ENCODE assay signal across 15 cellular contexts in the genomic region with DNA sequence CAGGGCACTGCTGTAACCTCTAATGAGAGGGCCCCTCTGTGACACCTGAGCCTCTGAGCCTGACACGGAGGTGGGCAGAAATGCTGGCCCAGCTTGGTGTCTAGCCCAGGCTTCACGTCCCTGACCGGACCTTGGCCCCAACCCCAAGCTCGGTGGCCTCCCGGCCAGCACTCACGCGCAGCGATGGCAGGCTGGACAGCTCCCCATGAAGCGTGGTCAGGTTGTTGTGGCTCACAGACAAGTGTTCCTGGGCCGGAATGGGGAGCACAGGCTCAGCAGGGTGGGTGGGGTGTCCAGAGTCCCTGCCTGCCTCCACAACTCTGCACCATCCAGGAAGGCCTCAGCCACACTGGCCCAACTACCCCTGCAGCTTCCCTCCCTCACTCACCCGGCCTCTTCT. TPM values are rescaled to one million over a fixed set of nuclear protein-coding genes. Genes with fewer than 3 reads are reported as not detected.
A peak's percentile ranks its signal among the peaks of the same experiment; 100 is the strongest.
DNase-seq lines count a peak whose midpoint lies in the region; ATAC-seq and TF ChIP-seq lines count a peak whose summit lies in the region.
"Had no signal": no experiment of that assay in that cellular context is flagged by ENCODE, and none has a peak within 500 bp of the region (broad histone marks: within the 10 kb centered on the region; RNA-seq: fewer than 3 reads in every experiment).

No MANE protein-coding gene starts in this region.

- WGBS in SK-N-SH (ENCODE audit: low lambda C conversion rate): 91% methylated on average over 2 of the region's 11 CpGs

- CTCF ChIA-PET in SK-N-SH (lab: Yijun Ruan, JAX) (interaction anchor here (0.8 to 1.4 kb wide), 2 partner anchors 9 to 27 kb away, joined by 3 read pairs; no protein-coding TSS in a partner anchor), RWPE1 (lab: Yijun Ruan, JAX) (interaction anchor here (0.8 kb wide), 1 partner anchor 36 kb away, joined by 3 read pairs; no protein-coding TSS in a partner anchor), HEK293T (lab: Yijun Ruan, JAX) (no interaction called here)

- no peak overlapping the region for H3K9ac ChIP-seq in SK-N-SH

- H3K79me2 ChIP-seq in SK-N-SH (ENCODE audit: insufficient read depth): peaks cover 44% of the 10 kb centered on the region

- no peak overlapping the region for H3K27ac ChIP-seq in SK-N-SH (ENCODE audit: low read depth in 2 of 2, low read length in 1 of 2)
- peak overlapping the region; percentile 98 for H3K27ac ChIP-seq in RWPE1
- peak overlapping the region; percentile 98 to 100 (median 99) for H3K27ac ChIP-seq in gastrocnemius medialis

- POLR2A ChIA-PET in SK-N-SH (lab: Yijun Ruan, JAX) (no interaction called here), RWPE1 (lab: Yijun Ruan, JAX; ENCODE audit: low non-redundant PET) (no interaction called here), HEK293T (lab: Yijun Ruan, JAX) (interaction anchor here (0.7 to 1.2 kb wide), 2 partner anchors 25 to 32 kb away, joined by 3 read pairs; no protein-coding TSS in a partner anchor)

- H3K4me3 ChIP-seq in SK-N-SH (ENCODE audit: low read depth in 2 of 2, low read length in 1 of 2): no peak overlapping the region
- peak overlapping the region; percentile 96 for H3K4me3 ChIP-seq in epithelial cell of proximal tubule (ENCODE audit: low read depth, low read length)
- H3K4me3 ChIP-seq in gastrocnemius medialis: no peak overlapping the region

- TF ChIP-seq CTCF in SK-N-SH (IDR thresholded peaks at IDR 0.05) (no peak), RWPE1 (conservative IDR thresholded peaks at IDR 0.05; ENCODE audit: low read depth) (no peak), epithelial cell of proximal tubule (conservative IDR thresholded peaks at IDR 0.05; ENCODE audit: low read depth, low read length) (no peak), gastrocnemius medialis (IDR thresholded peaks at IDR 0.05 in 4 of 5, conservative IDR thresholded peaks at IDR 0.05 in 1 of 5) (no peak)

- H3K4me2 ChIP-seq in SK-N-SH: peak overlapping the region; percentile 94

- H3K4me1 ChIP-seq in SK-N-SH (ENCODE audit: control insufficient read depth in 1 of 2, insufficient read depth in 2 of 2, low read depth in 1 of 2, low read length in 1 of 2) (peaks cover under 1 to 27% of the 10 kb centered on the region in 2 experiments; a peak in 2 of 4 replicates), gastrocnemius medialis (peaks cover 38 to 39% of the 10 kb centered on the region in 2 donors)

- H4K20me1 ChIP-seq in SK-N-SH (ENCODE audit: insufficient read depth): peaks cover 36% of the 10 kb centered on the region

- intact Hi-C loops in gastrocnemius medialis (cut with DNase I; ENCODE audit: low total_unique reads): no loop called here

- H3F3A ChIP-seq in SK-N-SH (replicated peaks; ENCODE audit: insufficient read depth): peaks cover 12% of the 10 kb centered on the region

- in situ Hi-C loops in gastrocnemius medialis (cut with MboI; ENCODE audit: low sequenced_read_pairs in 4 of 4): no loop called here

- H3K27me3 ChIP-seq in SK-N-SH (ENCODE audit: insufficient read depth): no peaks in the 10 kb centered on the region
- no peaks in the 10 kb centered on the region for H3K27me3 ChIP-seq in gastrocnemius medialis

- no peaks in the 10 kb centered on the region for H3K9me3 ChIP-seq in SK-N-SH
- no peaks in the 10 kb centered on the region for H3K9me3 ChIP-seq in gastrocnemius medialis

- H2AFZ ChIP-seq in SK-N-SH (ENCODE audit: low read depth): no peak overlapping the region

- H3K9me2 ChIP-seq in SK-N-SH: no peaks in the 10 kb centered on the region

- DNase-seq in SK-N-SH: no peak
- no peak for DNase-seq in RWPE1 (ENCODE audit: low spot score)
- DNase-seq in epithelial cell of proximal tubule (ENCODE audit: low read depth): no peak
- no peak for DNase-seq in gastrocnemius medialis
- DNase-seq in NK-92 treated with Interleukin-12 subunit alpha and Interleukin-12 subunit beta, amount 100 ng/mL, for 24 hours (lab: John Stamatoyannopoulos, UW): no peak
- DNase-seq in HEK293T (ENCODE audit: extremely low spot score): no peak
- DNase-seq in NCI-H774 (lab: John Stamatoyannopoulos, UW): no peak
- DNase-seq: activated CD8-positive, alpha-beta memory T cell treated with anti-CD3 and anti-CD28 coated beads, Interleukin-2, amount 50 U/mL, for 48 hours; aorta; DMS53; left colon; NCI-H1105 treated with DMSO at 0.1 percent for 48 hours; NCI-H510A treated with DMSO at 0.1 percent for 48 hours; stimulated activated CD4-positive, alpha-beta T cell treated with anti-CD3 and anti-CD28 coated beads, Interleukin-12 subunit alpha, Interleukin-12 subunit beta, amount 100 ng/mL, for 4 hours had no signal

- H3K36me3 ChIP-seq in SK-N-SH (replicated peaks in 1 of 2; ENCODE audit: control insufficient read depth in 1 of 2, insufficient read depth in 2 of 2, low read length in 1 of 2) (peaks cover 19 to 52% of the 10 kb centered on the region in 2 experiments), gastrocnemius medialis (peaks cover 0 to 56% of the 10 kb centered on the region in 2 donors)

- TF ChIP-seq POLR2A in gastrocnemius medialis (IDR thresholded peaks at IDR 0.05): no peak

- ATAC-seq in SK-N-SH treated with all-trans-retinoic acid at 6 μM for 48 hours (no peak), gastrocnemius medialis (no peak)
- ATAC-seq: left colon had no signal

- no peak for TF ChIP-seq RAD21 in SK-N-SH (IDR thresholded peaks at IDR 0.05; ENCODE audit: low read length)

- TF ChIP-seq EP300 in SK-N-SH (IDR thresholded peaks at IDR 0.05; ENCODE audit: borderline replicate concordance in 1 of 2, low read depth in 1 of 2, low read length in 1 of 2): no peak

TF ChIP-seq in SK-N-SH treated with all-trans-retinoic acid at 6 μM for 48 hours, 23 proteins besides CTCF, POLR2A, EP300 and RAD21 (continues in another document):
- TF ChIP-seq ZC3H10 (CRISPR knock-in tag; IDR thresholded peaks at IDR 0.05): no peak
- TF ChIP-seq ZFP3 (CRISPR knock-in tag; IDR thresholded peaks at IDR 0.05): no peak
- TF ChIP-seq BACH2 (CRISPR knock-in tag; IDR thresholded peaks at IDR 0.05; ENCODE audit: borderline replicate concordance): no peak
- TF ChIP-seq CSDC2 (CRISPR knock-in tag; IDR thresholded peaks at IDR 0.05): no peak
- TF ChIP-seq ESRRG (CRISPR knock-in tag; IDR thresholded peaks at IDR 0.05): no peak
- TF ChIP-seq ZNF565 (CRISPR knock-in tag; conservative IDR thresholded peaks at IDR 0.05; ENCODE audit: low read depth): no peak

TF ChIP-seq in HEK293T, 16 proteins besides CTCF, POLR2A, EP300 and RAD21:
- no peak for TF ChIP-seq ARNT (IDR thresholded peaks at IDR 0.05)
- TF ChIP-seq NFRKB (IDR thresholded peaks at IDR 0.05): no peak
- no peak for TF ChIP-seq LEF1 (IDR thresholded peaks at IDR 0.05; ENCODE audit: borderline replicate concordance)
- no peak for TF ChIP-seq SUZ12 (IDR thresholded peaks at IDR 0.05)
- no peak for TF ChIP-seq FOXA1 (IDR thresholded peaks at IDR 0.05)
- TF ChIP-seq HDGF (IDR thresholded peaks at IDR 0.05; ENCODE audit: borderline replicate concordance): no peak
- no peak for TF ChIP-seq SP1 (IDR thresholded peaks at IDR 0.05)
- TF ChIP-seq, protein P1, sequence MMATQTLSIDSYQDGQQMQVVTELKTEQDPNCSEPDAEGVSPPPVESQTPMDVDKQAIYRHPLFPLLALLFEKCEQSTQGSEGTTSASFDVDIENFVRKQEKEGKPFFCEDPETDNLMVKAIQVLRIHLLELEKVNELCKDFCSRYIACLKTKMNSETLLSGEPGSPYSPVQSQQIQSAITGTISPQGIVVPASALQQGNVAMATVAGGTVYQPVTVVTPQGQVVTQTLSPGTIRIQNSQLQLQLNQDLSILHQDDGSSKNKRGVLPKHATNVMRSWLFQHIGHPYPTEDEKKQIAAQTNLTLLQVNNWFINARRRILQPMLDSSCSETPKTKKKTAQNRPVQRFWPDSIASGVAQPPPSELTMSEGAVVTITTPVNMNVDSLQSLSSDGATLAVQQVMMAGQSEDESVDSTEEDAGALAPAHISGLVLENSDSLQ (IDR thresholded peaks at IDR 0.05): no peak
- TF ChIP-seq L3MBTL2 (conservative IDR thresholded peaks at IDR 0.05): no peak
- TF ChIP-seq CTBP1 (IDR thresholded peaks at IDR 0.05; ENCODE audit: borderline replicate concordance): no peak
- no peak for TF ChIP-seq ZNF384 (IDR thresholded peaks at IDR 0.05)

RNA-seq across cellular contexts. Expression of a gene that starts 2.2 kb away (rescaled TPM):
- 244 and 254 TPM in 2 replicates for polyA plus RNA-seq in SK-N-SH (2012; rRNA removed)
- 83.4 and 117 TPM in 2 replicates for polyA plus RNA-seq in SK-N-SH (2012; cell fraction: cytosol; rRNA removed)
- 1,164 and 1,190 TPM in 2 replicates for polyA plus RNA-seq in SK-N-SH (2012; cell fraction: nucleus; rRNA removed)
- total RNA-seq in epithelial cell of proximal tubule: 425 and 531 TPM in 2 replicates
- 100 to 1,000 TPM; 600 to 752 (median 681) TPM for total RNA-seq in gastrocnemius medialis

RNA-seq across cellular contexts. Expression of a gene that starts 4.1 kb away (rescaled TPM):
- 12.7 and 16.8 TPM in 2 replicates for polyA plus RNA-seq in SK-N-SH (2012; rRNA removed)
- polyA plus RNA-seq in SK-N-SH (2012; cell fraction: cytosol; rRNA removed): 4.5 and 8.3 TPM in 2 replicates
- polyA plus RNA-seq in SK-N-SH (2012; cell fraction: nucleus; rRNA removed): 34.8 and 53.1 TPM in 2 replicates
- 43.1 and 48.0 TPM in 2 replicates for total RNA-seq in epithelial cell of proximal tubule
- total RNA-seq in gastrocnemius medialis: 10 to 100 TPM; 19.3 to 45.2 (median 34.3) TPM

RNA-seq across cellular contexts. Expression of a gene that starts 30.9 kb away (rescaled TPM):
- 29.5 and 31.4 TPM in 2 replicates for polyA plus RNA-seq in SK-N-SH (2012; rRNA removed)
- 10.7 and 20.6 TPM in 2 replicates for polyA plus RNA-seq in SK-N-SH (2012; cell fraction: cytosol; rRNA removed)
- 45.7 and 48.1 TPM in 2 replicates for polyA plus RNA-seq in SK-N-SH (2012; cell fraction: nucleus; rRNA removed)
- 46.1 and 65.3 TPM in 2 replicates for total RNA-seq in epithelial cell of proximal tubule
- total RNA-seq in gastrocnemius medialis: 10 to 100 TPM in 3 of 4 donors, 1 to 10 TPM in 1; 9.7 to 21.0 (median 15.7) TPM

RNA-seq across cellular contexts. Expression of a gene that starts 58.4 kb away (rescaled TPM):
- polyA plus RNA-seq in SK-N-SH (2012; rRNA removed): 14.4 and 14.7 TPM in 2 replicates
- 10.9 and 11.6 TPM in 2 replicates for polyA plus RNA-seq in SK-N-SH (2012; cell fraction: cytosol; rRNA removed)
- polyA plus RNA-seq in SK-N-SH (2012; cell fraction: nucleus; rRNA removed): 35.2 and 36.3 TPM in 2 replicates
- total RNA-seq in epithelial cell of proximal tubule (31.0 and 49.2 TPM in 2 replicates), gastrocnemius medialis (10 to 100 TPM; 17.7 to 62.4 (median 22.1) TPM)

RNA-seq across cellular contexts. Expression of a gene that starts 58.7 kb away (rescaled TPM):
- polyA plus RNA-seq in SK-N-SH (2012; rRNA removed): 5.6 and 6.2 TPM in 2 replicates
- polyA plus RNA-seq in SK-N-SH (2012; cell fraction: cytosol; rRNA removed): 3.6 and 4.7 TPM in 2 replicates
- polyA plus RNA-seq in SK-N-SH (2012; cell fraction: nucleus; rRNA removed): 8.2 and 10.4 TPM in 2 replicates
- total RNA-seq in epithelial cell of proximal tubule: 9.5 and 11.1 TPM in 2 replicates
- total RNA-seq in gastrocnemius medialis: 10 to 100 TPM in 2 of 4 donors, 1 to 10 TPM in 2; 9.2 to 15.7 (median 12.4) TPM

Comparison
In these comparisons a context has a peak if more than half of its experiments do, and no peak if none do; other contexts are left out.
1. H3K27ac ChIP-seq: peak in RWPE1 (single experiment) and gastrocnemius medialis (4 of 4); none in SK-N-SH (0 of 2).